20 cellular contexts compared by ENCODE assay signal in the genomic region with DNA sequence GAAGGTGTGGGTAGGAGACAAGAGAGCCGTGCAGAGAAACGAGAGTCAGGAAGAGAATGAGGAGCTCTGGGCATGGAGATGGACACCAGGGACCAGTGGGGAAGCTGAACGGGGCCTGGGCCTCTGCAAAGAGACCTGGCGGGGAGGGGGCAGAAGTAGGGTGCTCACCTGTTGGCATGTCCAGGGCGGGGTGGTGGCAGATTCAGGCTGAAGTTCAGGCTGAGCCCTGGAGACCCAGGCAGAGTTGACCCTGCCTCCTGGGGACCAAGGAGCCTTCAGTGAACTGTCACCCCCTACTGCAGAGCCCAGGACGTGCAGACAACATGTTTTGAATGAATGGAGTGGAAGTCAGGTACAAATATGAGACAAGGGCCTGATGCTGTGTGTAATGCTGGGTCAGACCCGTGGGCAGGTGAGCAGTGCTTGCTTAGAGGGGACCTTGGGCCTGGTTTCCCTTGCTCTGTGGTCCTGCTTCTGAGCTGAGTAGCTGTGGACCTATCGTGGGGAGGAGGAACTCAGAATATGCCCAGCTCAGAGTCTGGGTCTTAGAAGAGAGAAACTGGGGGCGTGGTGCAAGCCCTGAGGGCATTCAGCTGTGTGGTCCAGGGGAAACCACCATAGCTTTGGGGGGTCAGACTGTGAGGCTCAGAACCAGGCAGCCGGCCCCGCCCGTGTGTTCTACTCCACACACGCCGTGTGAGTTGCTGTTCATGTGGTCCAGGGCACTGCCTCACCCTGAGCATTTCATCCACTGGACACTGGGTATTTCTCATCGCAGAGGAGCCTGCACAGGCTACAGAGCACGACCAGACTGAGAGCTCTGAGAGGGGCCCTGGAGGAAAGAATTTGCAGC. TPM values are rescaled to one million over a fixed set of nuclear protein-coding genes. Genes with fewer than 3 reads are reported as not detected.
"Had no signal": no experiment of that assay in that cellular context is flagged by ENCODE, and none has a peak within 500 bp of the region (broad histone marks: within the 10 kb centered on the region; RNA-seq: fewer than 3 reads in every experiment).

No MANE protein-coding gene starts in this region.

- H3K36me3 ChIP-seq: ovary, tibial nerve, vagina had no signal

- DNase-seq: activated CD4-positive, alpha-beta T cell treated with anti-CD3 and anti-CD28 coated beads for 48 hours; activated CD8-positive, alpha-beta memory T cell treated with anti-CD3 and anti-CD28 coated beads for 24 hours; activated naive CD4-positive, alpha-beta T cell treated with Interleukin-2 at 50 U/mL for 16 hours; dermis blood vessel endothelial cell; effector memory CD8-positive, alpha-beta T cell; foreskin keratinocyte; head of caudate nucleus; immature natural killer cell; nephron progenitor cell; ovary; stimulated activated CD4-positive, alpha-beta T cell treated with anti-CD3 and anti-CD28 coated beads, Interleukin-12 subunit alpha, Interleukin-12 subunit beta, amount 100 ng/mL, for 4 hours; stimulated activated CD4-positive, alpha-beta T cell treated with anti-CD3 and anti-CD28 coated beads, Interleukin-2, amount 100 ng/mL, for 24 hours; stimulated activated naive B cell treated with anti-CD40 and anti-IgM and Interleukin-4, amounts not matched to agents 10 μg/mL and 1 μg/mL and 100 μg/mL, for 72 hours; T-helper 2 cell had no signal

- H3K9me3 Mint-ChIP-seq: activated T-helper 1 cell treated with anti-CD3 and anti-CD28 coated beads, Interleukin-12 subunit alpha, Interleukin-12 subunit beta, Interleukin-2, Interleukin-4 antibody, amounts not matched to agents 30 ng/mL and 10 ng/mL and 1 ng/mL, durations not matched to agents 14 hours and 24 hours and 36 hours; effector memory CD8-positive, alpha-beta T cell; stimulated activated naive B cell treated with anti-CD40 and anti-IgM and Interleukin-4, amounts not matched to agents 10 μg/mL and 1 μg/mL and 100 μg/mL, for 72 hours had no signal

- H3K4me1 ChIP-seq: foreskin keratinocyte had no signal

- H3K4me3 Mint-ChIP-seq: activated T-helper 1 cell treated with anti-CD3 and anti-CD28 coated beads, Interleukin-12 subunit alpha, Interleukin-12 subunit beta, Interleukin-2, Interleukin-4 antibody, amounts not matched to agents 30 ng/mL and 10 ng/mL and 1 ng/mL, durations not matched to agents 14 hours and 24 hours and 36 hours; effector memory CD8-positive, alpha-beta T cell; immature natural killer cell; nephron progenitor cell; stimulated activated naive B cell treated with anti-CD40 and anti-IgM and Interleukin-4, amounts not matched to agents 10 μg/mL and 1 μg/mL and 100 μg/mL, for 72 hours; WTC11 had no signal

- H3K27ac Mint-ChIP-seq: activated T-helper 1 cell treated with anti-CD3 and anti-CD28 coated beads, Interleukin-12 subunit alpha, Interleukin-12 subunit beta, Interleukin-2, Interleukin-4 antibody, amounts not matched to agents 30 ng/mL and 10 ng/mL and 1 ng/mL, durations not matched to agents 14 hours and 24 hours and 36 hours; effector memory CD8-positive, alpha-beta T cell; immature natural killer cell; nephron progenitor cell; stimulated activated naive B cell treated with anti-CD40 and anti-IgM and Interleukin-4, amounts not matched to agents 10 μg/mL and 1 μg/mL and 100 μg/mL, for 72 hours; WTC11 had no signal

- H3K27me3 Mint-ChIP-seq: stimulated activated naive B cell treated with anti-CD40 and anti-IgM and Interleukin-4, amounts not matched to agents 10 μg/mL and 1 μg/mL and 100 μg/mL, for 72 hours had no signal

- H3K4me1 Mint-ChIP-seq: WTC11 had no signal

- ATAC-seq: effector memory CD8-positive, alpha-beta T cell; foreskin keratinocyte; stimulated activated naive B cell treated with anti-CD40 and anti-IgM and Interleukin-4, amounts not matched to agents 10 μg/mL and 1 μg/mL and 100 μg/mL, for 72 hours; WTC11 had no signal

- H3K4me3 ChIP-seq: ovary, tibial nerve, vagina had no signal

- H3K9me3 ChIP-seq: ovary, tibial nerve, vagina had no signal

- H3K27ac ChIP-seq: foreskin keratinocyte, ovary, tibial nerve, vagina had no signal

- H3K36me3 Mint-ChIP-seq: immature natural killer cell; stimulated activated naive B cell treated with anti-CD40 and anti-IgM and Interleukin-4, amounts not matched to agents 10 μg/mL and 1 μg/mL and 100 μg/mL, for 72 hours had no signal

- H3K27me3 ChIP-seq: foreskin keratinocyte, ovary, vagina had no signal

RNA-seq across cellular contexts. Expression of gene UMODL1, which starts 21.3 kb away (rescaled TPM):
- total RNA-seq: activated T-helper 1 cell treated with anti-CD3 and anti-CD28 coated beads, Interleukin-12 subunit alpha, Interleukin-12 subunit beta, Interleukin-2, Interleukin-4 antibody, amounts not matched to agents 30 ng/mL and 10 ng/mL and 1 ng/mL, durations not matched to agents 14 hours and 24 hours and 36 hours; chondrocyte; dermis blood vessel endothelial cell; foreskin keratinocyte; sciatic nerve; tibial nerve; vagina; WTC11 had no signal
- polyA plus RNA-seq: foreskin keratinocyte, immature natural killer cell had no signal
